1 cellular context compared by ENCODE assay signal in the genomic region with DNA sequence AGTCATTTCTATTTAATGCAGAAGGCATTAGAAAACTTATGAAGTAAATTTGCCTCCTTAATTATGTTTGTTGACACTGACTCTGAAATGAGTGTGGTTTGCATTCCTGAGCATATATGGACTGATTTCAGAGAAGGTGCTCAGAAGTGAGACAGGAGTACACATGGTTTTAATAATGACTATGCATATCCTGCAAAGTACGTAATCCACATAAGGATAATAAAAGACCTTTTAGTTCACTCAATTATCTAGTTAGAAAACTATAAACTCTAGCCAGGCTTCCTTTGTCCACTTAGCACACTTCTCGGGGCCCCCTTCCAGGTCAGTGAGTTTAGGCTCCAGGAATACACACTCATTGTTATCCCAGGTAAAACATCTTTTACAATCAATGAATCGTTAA.
TF ChIP-seq lines count a peak whose summit lies in the region.

No MANE protein-coding gene starts in this region.

TF ChIP-seq in GM23338, 12 proteins besides CTCF, POLR2A, EP300 and RAD21 (continued from another document):
- no peak for TF ChIP-seq EZH2phosphoT487 (IDR thresholded peaks at IDR 0.05; ENCODE audit: unreplicated experiment)
- TF ChIP-seq POLR2AphosphoS5 (IDR thresholded peaks at IDR 0.05; ENCODE audit: low read depth) = no peak
- no peak for TF ChIP-seq ZNF114 (CRISPR knock-in tag; IDR thresholded peaks at IDR 0.05)
- TF ChIP-seq JUNB (IDR thresholded peaks at IDR 0.05; ENCODE audit: unreplicated experiment) = no peak
- no peak for TF ChIP-seq STAT1 (IDR thresholded peaks at IDR 0.05; ENCODE audit: unreplicated experiment)
